ENCODE assay signal across 12 cellular contexts in genomic region chr6:133991096-133991593, GRCh38. TPM values are rescaled to one million over a fixed set of nuclear protein-coding genes. Genes with fewer than 3 reads are reported as not detected.
DNase-seq lines count a peak whose midpoint lies in the region; ATAC-seq and TF ChIP-seq lines count a peak whose summit lies in the region.
"Had no signal": no experiment of that assay in that cellular context is flagged by ENCODE, and none has a peak within 500 bp of the region (broad histone marks: within the 10 kb centered on the region; RNA-seq: fewer than 3 reads in every experiment).

No MANE protein-coding gene starts in this region.

- H3K9me3 Mint-ChIP-seq in activated naive CD4-positive, alpha-beta T cell treated with anti-CD3 and anti-CD28 coated beads, Interleukin-2, amount 50 U/mL, for 72 hours, result no peaks in the 10 kb centered on the region
- H3K9me3 Mint-ChIP-seq: CD14-positive monocyte had no signal

- H3K36me3 Mint-ChIP-seq in activated naive CD4-positive, alpha-beta T cell treated with anti-CD3 and anti-CD28 coated beads, Interleukin-2, amount 50 U/mL, for 72 hours, result no peaks in the 10 kb centered on the region

- H3K27ac ChIP-seq in thoracic aorta, result peak overlapping the region; percentile 42 to 49
- H3K27ac ChIP-seq: hepatocyte, KMS-11 had no signal

- TF ChIP-seq CTCF in fibroblast of the aortic adventitia (IDR thresholded peaks at IDR 0.05; ENCODE audit: insufficient read depth, low read length) (no peak), thoracic aorta (IDR thresholded peaks at IDR 0.05) (no peak)

- H3K27me3 ChIP-seq in thoracic aorta (replicated peaks; ENCODE audit: insufficient read depth), result no peaks in the 10 kb centered on the region
- H3K27me3 ChIP-seq: hepatocyte had no signal

- peaks cover 22 to 40% of the 10 kb centered on the region in 2 donors for H3K4me1 ChIP-seq in thoracic aorta (ENCODE audit: control insufficient read depth in 1 of 2, low read depth in 2 of 2)

- no peak for DNase-seq in activated naive CD4-positive, alpha-beta T cell treated with anti-CD3 and anti-CD28 coated beads, Interleukin-2, amount 50 U/mL, for 72 hours (ENCODE audit: low spot score in 2 of 2)
- no peak for DNase-seq in activated naive CD4-positive, alpha-beta T cell treated with Interleukin-2 at 50 U/mL for 16 hours
- DNase-seq in RPMI7951 (ENCODE audit: low read depth) (peak; percentile 75), fibroblast of the aortic adventitia (ENCODE audit: low read depth) (peak; percentile 83), thoracic aorta (ENCODE audit: low spot score) (no peak), NCI-H146 treated with DMSO at 0.1 percent for 48 hours (lab: John Stamatoyannopoulos, UW; ENCODE audit: unreplicated experiment) (no peak)
- DNase-seq: activated CD4-positive, alpha-beta T cell treated with anti-CD3 and anti-CD28 coated beads for 48 hours had no signal

- no peaks in the 10 kb centered on the region for H3K36me3 ChIP-seq in thoracic aorta

- ATAC-seq in activated naive CD4-positive, alpha-beta T cell treated with anti-CD3 and anti-CD28 coated beads, Interleukin-2, amount 50 U/mL, for 72 hours, result peak; percentile 18 to 57
- no peak for ATAC-seq in thoracic aorta (ENCODE audit: insufficient number of reproducible peaks, low FRiP score, low read depth)
- ATAC-seq in HG02870 (IDR thresholded peaks at IDR 0.05; ENCODE audit: unreplicated experiment), result no peak
- ATAC-seq in HG03442 (IDR thresholded peaks at IDR 0.05; ENCODE audit: unreplicated experiment), result no peak

- H3K4me3 ChIP-seq in fibroblast of the aortic adventitia (ENCODE audit: low read depth, low read length) (no peak overlapping the region), thoracic aorta (peak overlapping the region; percentile 4)
- H3K4me3 ChIP-seq: hepatocyte had no signal

- H3K9me3 ChIP-seq in thoracic aorta, result no peaks in the 10 kb centered on the region

- no peak overlapping the region for H3K27ac Mint-ChIP-seq in activated naive CD4-positive, alpha-beta T cell treated with anti-CD3 and anti-CD28 coated beads, Interleukin-2, amount 50 U/mL, for 72 hours
- H3K27ac Mint-ChIP-seq: CD14-positive monocyte had no signal

RNA-seq across cellular contexts. Expression of gene TBPL1, which starts 38.1 kb away (rescaled TPM):
- 10 to 100 TPM; 11.9 to 24.4 TPM for total RNA-seq in activated naive CD4-positive, alpha-beta T cell treated with anti-CD3 and anti-CD28 coated beads, Interleukin-2, amount 50 U/mL, for 72 hours
- 39.5 and 54.7 TPM in 2 replicates for total RNA-seq in RPMI7951 (2014; rRNA removed; shearing (Covaris generic))
- total RNA-seq in fibroblast of the aortic adventitia (ENCODE audit: low replicate concordance), result 10.9 and 30.2 TPM in 2 replicates
- 1 to 10 TPM; 6.1 to 8.5 TPM for total RNA-seq in thoracic aorta

Comparison
In these comparisons a context has a peak if more than half of its experiments do, and no peak if none do; other contexts are left out.
1. ATAC-seq: peak in activated naive CD4-positive, alpha-beta T cell treated with anti-CD3 and anti-CD28 coated beads, Interleukin-2, amount 50 U/mL, for 72 hours (2 of 2); none in thoracic aorta (single experiment), HG02870 (single experiment) and HG03442 (single experiment).
2. DNase-seq: peak in RPMI7951 (single experiment) and fibroblast of the aortic adventitia (single experiment); none in activated naive CD4-positive, alpha-beta T cell treated with anti-CD3 and anti-CD28 coated beads, Interleukin-2, amount 50 U/mL, for 72 hours (0 of 2), activated naive CD4-positive, alpha-beta T cell treated with Interleukin-2 at 50 U/mL for 16 hours (single experiment), thoracic aorta (single experiment) and NCI-H146 treated with DMSO at 0.1 percent for 48 hours (single experiment).